ENCODE assay signal across 26 cellular contexts in the genomic region with DNA sequence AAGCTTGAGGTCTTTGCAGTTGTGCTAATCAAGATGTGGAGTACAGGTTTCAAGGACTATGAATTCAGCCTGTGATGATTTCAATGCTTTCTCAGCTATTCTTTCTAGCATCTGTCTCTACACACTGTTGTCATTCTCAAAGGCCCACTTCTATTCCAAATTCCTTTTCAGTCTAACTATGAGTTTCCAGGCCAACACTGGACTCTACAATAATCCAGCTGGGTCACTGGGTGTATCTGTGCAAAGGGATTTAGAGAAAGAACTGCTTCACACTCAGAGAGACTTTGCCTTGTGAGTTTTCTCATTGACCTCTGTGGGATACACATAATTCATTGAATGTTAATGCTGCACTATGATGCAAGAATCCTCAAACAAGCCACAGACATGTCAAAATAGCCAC.
"Had no signal": no experiment of that assay in that cellular context is flagged by ENCODE, and none has a peak within 500 bp of the region (broad histone marks: within the 10 kb centered on the region; RNA-seq: fewer than 3 reads in every experiment).

No MANE protein-coding gene starts in this region.

- DNase-seq: activated CD4-positive, alpha-beta T cell treated with anti-CD3 and anti-CD28 coated beads for 1 hour; activated CD4-positive, alpha-beta T cell treated with anti-CD3 and anti-CD28 coated beads for 4 hours; activated CD4-positive, alpha-beta T cell treated with anti-CD3 and anti-CD28 coated beads, Interleukin-2, amount 10 ng/mL, durations not matched to agents 7 days and 5 days; activated CD4-positive, alpha-beta T cell treated with anti-CD3 and anti-CD28 coated beads, Interleukin-2, amount 50 U/mL, for 48 hours; activated CD8-positive, alpha-beta memory T cell treated with anti-CD3 and anti-CD28 coated beads for 24 hours; activated CD8-positive, alpha-beta T cell treated with anti-CD3 and anti-CD28 coated beads for 36 hours; activated effector memory CD4-positive, alpha-beta T cell treated with Interleukin-2 at 50 U/mL for 16 hours; activated gamma-delta T cell treated with Interleukin-2 at 50 U/mL for 16 hours; activated naive CD4-positive, alpha-beta T cell treated with anti-CD3 and anti-CD28 coated beads, Interleukin-2, amount 50 U/mL, for 16 hours; activated naive CD4-positive, alpha-beta T cell treated with Interleukin-2 at 50 U/mL for 16 hours; activated naive CD8-positive, alpha-beta T cell treated with anti-CD3 and anti-CD28 coated beads for 36 hours; activated naive CD8-positive, alpha-beta T cell treated with anti-CD3 and anti-CD28 coated beads, Interleukin-2, amount 50 U/mL, for 24 hours; activated T-cell treated with anti-CD3 and anti-CD28 coated beads, Interleukin-2, amount 50 U/mL, for 4 hours; adrenal gland; brain microvascular endothelial cell; cortex of kidney; dermis blood vessel endothelial cell; effector CD4-positive, alpha-beta T cell; effector memory CD8-positive, alpha-beta T cell; erythroblast; foreskin keratinocyte; head of caudate nucleus; T-helper 2 cell had no signal

- ATAC-seq: activated CD8-positive, alpha-beta T cell treated with anti-CD3 and anti-CD28 coated beads for 36 hours; activated naive CD8-positive, alpha-beta T cell treated with anti-CD3 and anti-CD28 coated beads, Interleukin-2, amount 50 U/mL, for 24 hours; activated T-cell treated with anti-CD3 and anti-CD28 coated beads, Interleukin-2, amount 50 U/mL, for 4 hours; activated T-helper 17 cell treated with anti-CD3 and anti-CD28 coated beads, Interleukin-2, amount 50 U/mL, for 72 hours; effector memory CD8-positive, alpha-beta T cell; foreskin keratinocyte; gastroesophageal sphincter; WTC11 had no signal
